In genomic region chr10:89119651-89120050, GRCh38 we compare ENCODE assay signal across 17 cellular contexts.
"Had no signal": no experiment of that assay in that cellular context is flagged by ENCODE, and none has a peak within 500 bp of the region (broad histone marks: within the 10 kb centered on the region; RNA-seq: fewer than 3 reads in every experiment).

No MANE protein-coding gene starts in this region.

- ATAC-seq: left lung; natural killer cell treated with Interleukin-12 subunit alpha and Interleukin-12 subunit beta and Interleukin-15 and Interleukin-18, amount 100 ng/mL, for 72 hours; psoas muscle; sciatic nerve; stimulated activated naive B cell treated with anti-CD40 and anti-IgM and Interleukin-4, amounts not matched to agents 10 μg/mL and 1 μg/mL and 100 μg/mL, for 72 hours; upper lobe of right lung had no signal

- H3K4me3 ChIP-seq: cardiac muscle cell, left lung, psoas muscle, suprapubic skin, upper lobe of right lung had no signal

- H3K4me1 ChIP-seq: psoas muscle had no signal

- H3K27ac ChIP-seq: cardiac muscle cell, left lung, psoas muscle, suprapubic skin, upper lobe of right lung had no signal

- H3K4me3 Mint-ChIP-seq: activated naive CD4-positive, alpha-beta T cell treated with anti-CD3 and anti-CD28 coated beads, Interleukin-2, amount 10 ng/mL, durations not matched to agents 7 days and 5 days; natural killer cell treated with Interleukin-12 subunit alpha and Interleukin-12 subunit beta and Interleukin-15 and Interleukin-18, amount 100 ng/mL, for 72 hours; stimulated activated naive B cell treated with anti-CD40 and anti-IgM and Interleukin-4, amounts not matched to agents 10 μg/mL and 1 μg/mL and 100 μg/mL, for 72 hours had no signal

- DNase-seq: activated CD4-positive, alpha-beta T cell treated with anti-CD3 and anti-CD28 coated beads, Interleukin-2, amount 50 U/mL, for 1 hour; activated naive CD4-positive, alpha-beta T cell treated with anti-CD3 and anti-CD28 coated beads, Interleukin-2, amount 10 ng/mL, durations not matched to agents 7 days and 5 days; activated T-cell treated with anti-CD3 and anti-CD28 coated beads for 4 hours; foreskin melanocyte; head of caudate nucleus; islet precursor cell; left lung; occipital lobe; psoas muscle; stimulated activated CD4-positive, alpha-beta T cell treated with anti-CD3 and anti-CD28 coated beads, Interleukin-2, amount 100 ng/mL, for 24 hours; stimulated activated naive B cell treated with anti-CD40 and anti-IgM and Interleukin-4, amounts not matched to agents 10 μg/mL and 1 μg/mL and 100 μg/mL, for 72 hours; upper lobe of right lung had no signal

- H3K9me3 ChIP-seq: left lung, psoas muscle, suprapubic skin, upper lobe of right lung had no signal

- H3K4me1 Mint-ChIP-seq: activated naive CD4-positive, alpha-beta T cell treated with anti-CD3 and anti-CD28 coated beads, Interleukin-2, amount 10 ng/mL, durations not matched to agents 7 days and 5 days had no signal

- H3K9me3 Mint-ChIP-seq: activated naive CD4-positive, alpha-beta T cell treated with anti-CD3 and anti-CD28 coated beads, Interleukin-2, amount 10 ng/mL, durations not matched to agents 7 days and 5 days; activated T-helper 2 cell treated with anti-CD3 and anti-CD28 coated beads, Interferon-gamma antibody, Interleukin-2, Interleukin-4, amounts not matched to agents 10 μg/mL and 5 μg/mL and 100 μg/mL, durations not matched to agents 14 hours and 24 hours and 36 hours; natural killer cell treated with Interleukin-12 subunit alpha and Interleukin-12 subunit beta and Interleukin-15 and Interleukin-18, amount 100 ng/mL, for 72 hours; stimulated activated naive B cell treated with anti-CD40 and anti-IgM and Interleukin-4, amounts not matched to agents 10 μg/mL and 1 μg/mL and 100 μg/mL, for 72 hours had no signal

- H3K36me3 ChIP-seq: cardiac muscle cell, left lung, suprapubic skin, upper lobe of right lung had no signal

- H3K36me3 Mint-ChIP-seq: activated naive CD4-positive, alpha-beta T cell treated with anti-CD3 and anti-CD28 coated beads, Interleukin-2, amount 10 ng/mL, durations not matched to agents 7 days and 5 days; natural killer cell treated with Interleukin-12 subunit alpha and Interleukin-12 subunit beta and Interleukin-15 and Interleukin-18, amount 100 ng/mL, for 72 hours; stimulated activated naive B cell treated with anti-CD40 and anti-IgM and Interleukin-4, amounts not matched to agents 10 μg/mL and 1 μg/mL and 100 μg/mL, for 72 hours had no signal

- H3K27ac Mint-ChIP-seq: activated naive CD4-positive, alpha-beta T cell treated with anti-CD3 and anti-CD28 coated beads, Interleukin-2, amount 10 ng/mL, durations not matched to agents 7 days and 5 days; activated T-helper 2 cell treated with anti-CD3 and anti-CD28 coated beads, Interferon-gamma antibody, Interleukin-2, Interleukin-4, amounts not matched to agents 10 μg/mL and 5 μg/mL and 100 μg/mL, durations not matched to agents 14 hours and 24 hours and 36 hours; natural killer cell treated with Interleukin-12 subunit alpha and Interleukin-12 subunit beta and Interleukin-15 and Interleukin-18, amount 100 ng/mL, for 72 hours; stimulated activated naive B cell treated with anti-CD40 and anti-IgM and Interleukin-4, amounts not matched to agents 10 μg/mL and 1 μg/mL and 100 μg/mL, for 72 hours had no signal
